ENCODE assay signal across 19 cellular contexts in genomic region chr9:138015021-138015829, GRCh38.
"Had no signal": no experiment of that assay in that cellular context is flagged by ENCODE, and none has a peak within 500 bp of the region (broad histone marks: within the 10 kb centered on the region; RNA-seq: fewer than 3 reads in every experiment).

No MANE protein-coding gene starts in this region.

- H3K4me3 ChIP-seq: cardiac muscle cell had no signal

- H3K27ac Mint-ChIP-seq: activated CD4-positive, alpha-beta memory T cell treated with anti-CD3 and anti-CD28 coated beads for 36 hours; activated CD4-positive, alpha-beta T cell treated with anti-CD3 and anti-CD28 coated beads for 36 hours; activated naive CD8-positive, alpha-beta T cell treated with anti-CD3 and anti-CD28 coated beads, Interleukin-2, amount 10 ng/mL, durations not matched to agents 7 days and 5 days; progenitor cell of endocrine pancreas; stimulated activated naive CD8-positive, alpha-beta T cell treated with anti-CD3 and anti-CD28 coated beads, Interleukin-15, Interleukin-2, amounts not matched to agents 100 ng/mL and 50 ng/mL, for 24 hours; T-helper 1 cell treated with Interleukin-12 subunit alpha and Interleukin-12 subunit beta and Interleukin-4 antibody, amounts not matched to agents 30 μg/mL and 1 μg/mL, for 36 hours had no signal

- DNase-seq: activated CD4-positive, alpha-beta memory T cell treated with anti-CD3 and anti-CD28 coated beads for 36 hours; activated CD4-positive, alpha-beta T cell treated with anti-CD3 and anti-CD28 coated beads for 36 hours; activated naive CD4-positive, alpha-beta T cell treated with Interleukin-2 at 50 U/mL for 16 hours; activated naive CD8-positive, alpha-beta T cell treated with anti-CD3 and anti-CD28 coated beads, Interleukin-2, amount 10 ng/mL, durations not matched to agents 7 days and 5 days; activated T-cell treated with anti-CD3 and anti-CD28 coated beads for 4 hours; amygdala; dermis blood vessel endothelial cell; effector memory CD4-positive, alpha-beta T cell; foreskin keratinocyte; hypothalamus; mammary epithelial cell; midbrain; nephron progenitor cell; stimulated activated CD4-positive, alpha-beta T cell treated with anti-CD3 and anti-CD28 coated beads, Interleukin-2, amount 100 ng/mL, for 24 hours; trophoblast cell had no signal

- H3K27me3 ChIP-seq: cardiac muscle cell, foreskin keratinocyte had no signal

- ATAC-seq: activated CD4-positive, alpha-beta T cell treated with anti-CD3 and anti-CD28 coated beads for 36 hours; foreskin keratinocyte had no signal

- H3K27ac ChIP-seq: cardiac muscle cell, foreskin keratinocyte had no signal

- H3K9me3 Mint-ChIP-seq: activated CD4-positive, alpha-beta memory T cell treated with anti-CD3 and anti-CD28 coated beads for 36 hours; activated naive CD8-positive, alpha-beta T cell treated with anti-CD3 and anti-CD28 coated beads, Interleukin-2, amount 10 ng/mL, durations not matched to agents 7 days and 5 days; nephron progenitor cell; stimulated activated naive CD8-positive, alpha-beta T cell treated with anti-CD3 and anti-CD28 coated beads, Interleukin-15, Interleukin-2, amounts not matched to agents 100 ng/mL and 50 ng/mL, for 24 hours; T-helper 1 cell treated with Interleukin-12 subunit alpha and Interleukin-12 subunit beta and Interleukin-4 antibody, amounts not matched to agents 30 μg/mL and 1 μg/mL, for 36 hours had no signal

- H3K4me1 Mint-ChIP-seq: activated CD4-positive, alpha-beta T cell treated with anti-CD3 and anti-CD28 coated beads for 36 hours; activated naive CD8-positive, alpha-beta T cell treated with anti-CD3 and anti-CD28 coated beads, Interleukin-2, amount 10 ng/mL, durations not matched to agents 7 days and 5 days had no signal

- H3K36me3 Mint-ChIP-seq: activated CD4-positive, alpha-beta memory T cell treated with anti-CD3 and anti-CD28 coated beads for 36 hours; activated naive CD8-positive, alpha-beta T cell treated with anti-CD3 and anti-CD28 coated beads, Interleukin-2, amount 10 ng/mL, durations not matched to agents 7 days and 5 days had no signal

- H3K27me3 Mint-ChIP-seq: activated CD4-positive, alpha-beta memory T cell treated with anti-CD3 and anti-CD28 coated beads for 36 hours; activated CD4-positive, alpha-beta T cell treated with anti-CD3 and anti-CD28 coated beads for 36 hours; activated naive CD8-positive, alpha-beta T cell treated with anti-CD3 and anti-CD28 coated beads, Interleukin-2, amount 10 ng/mL, durations not matched to agents 7 days and 5 days; stimulated activated naive CD8-positive, alpha-beta T cell treated with anti-CD3 and anti-CD28 coated beads, Interleukin-15, Interleukin-2, amounts not matched to agents 100 ng/mL and 50 ng/mL, for 24 hours had no signal

- H3K4me3 Mint-ChIP-seq: activated CD4-positive, alpha-beta memory T cell treated with anti-CD3 and anti-CD28 coated beads for 36 hours; activated CD4-positive, alpha-beta T cell treated with anti-CD3 and anti-CD28 coated beads for 36 hours; activated naive CD8-positive, alpha-beta T cell treated with anti-CD3 and anti-CD28 coated beads, Interleukin-2, amount 10 ng/mL, durations not matched to agents 7 days and 5 days; nephron progenitor cell; stimulated activated naive CD8-positive, alpha-beta T cell treated with anti-CD3 and anti-CD28 coated beads, Interleukin-15, Interleukin-2, amounts not matched to agents 100 ng/mL and 50 ng/mL, for 24 hours; T-helper 1 cell treated with Interleukin-12 subunit alpha and Interleukin-12 subunit beta and Interleukin-4 antibody, amounts not matched to agents 30 μg/mL and 1 μg/mL, for 36 hours had no signal

- H3K4me1 ChIP-seq: foreskin keratinocyte had no signal

- H3K36me3 ChIP-seq: cardiac muscle cell had no signal
